Comparison of ENCODE assay signal across 17 cellular contexts in genomic region chr1:233282582-233282886, GRCh38. TPM values are rescaled to one million over a fixed set of nuclear protein-coding genes. Genes with fewer than 3 reads are reported as not detected.
A peak's percentile ranks its signal among the peaks of the same experiment; 100 is the strongest.
DNase-seq lines count a peak whose midpoint lies in the region; ATAC-seq and TF ChIP-seq lines count a peak whose summit lies in the region.
"Had no signal": no experiment of that assay in that cellular context is flagged by ENCODE, and none has a peak within 500 bp of the region (broad histone marks: within the 10 kb centered on the region; RNA-seq: fewer than 3 reads in every experiment).

No MANE protein-coding gene starts in this region.

- peaks cover 0 to 18% (median 0%) of the 10 kb centered on the region in 9 donors for H3K4me1 ChIP-seq in heart right ventricle
- H3K4me1 ChIP-seq: Caco-2 had no signal

- no peak for DNase-seq in activated T-cell treated with anti-CD3 and anti-CD28 coated beads, Interleukin-2, amount 50 U/mL, for 72 hours
- no peak for DNase-seq in activated T-cell treated with anti-CD3 and anti-CD28 coated beads, Interleukin-2, amount 50 U/mL, for 1 hour
- no peak for DNase-seq in activated naive CD8-positive, alpha-beta T cell treated with anti-CD3 and anti-CD28 coated beads, Interleukin-2, amount 50 U/mL, for 24 hours
- DNase-seq in stimulated activated naive CD8-positive, alpha-beta T cell treated with anti-CD3 and anti-CD28 coated beads, Interleukin-15, amount 100 ng/mL, for 72 hours: no peak
- DNase-seq in stimulated activated CD4-positive, alpha-beta T cell treated with anti-CD3 and anti-CD28 coated beads, Interleukin-1b, Interleukin-23, amount 100 ng/mL, for 48 hours: no peak
- DNase-seq in heart right ventricle (no peak), LoVo (ENCODE audit: low spot score) (no peak)
- DNase-seq: Caco-2; H7; NCI-H187 treated with DMSO at 0.1 percent for 48 hours; stimulated activated naive B cell treated with anti-CD40 and anti-IgM and Interleukin-4, amounts not matched to agents 10 μg/mL and 1 μg/mL and 100 μg/mL, for 72 hours; SW 1271; trophoblast cell had no signal

- peaks cover 0 to 3% of the 10 kb centered on the region in 2 donors for H3K36me3 Mint-ChIP-seq in activated T-cell treated with anti-CD3 and anti-CD28 coated beads, Interleukin-2, amount 50 U/mL, for 72 hours (ENCODE audit: insufficient read depth in 2 of 2)
- peaks cover 11% of the 10 kb centered on the region for H3K36me3 Mint-ChIP-seq in activated naive CD8-positive, alpha-beta T cell treated with anti-CD3 and anti-CD28 coated beads, Interleukin-2, amount 50 U/mL, for 24 hours (ENCODE audit: low read depth)

- no peaks in the 10 kb centered on the region for H3K27me3 Mint-ChIP-seq in activated T-cell treated with anti-CD3 and anti-CD28 coated beads, Interleukin-2, amount 50 U/mL, for 72 hours (ENCODE audit: low read depth)
- H3K27me3 Mint-ChIP-seq in activated naive CD8-positive, alpha-beta T cell treated with anti-CD3 and anti-CD28 coated beads, Interleukin-2, amount 50 U/mL, for 24 hours: no peaks in the 10 kb centered on the region
- H3K27me3 Mint-ChIP-seq in stimulated activated naive CD8-positive, alpha-beta T cell treated with anti-CD3 and anti-CD28 coated beads, Interleukin-15, amount 100 ng/mL, for 72 hours: no peaks in the 10 kb centered on the region
- H3K27me3 Mint-ChIP-seq: stimulated activated naive B cell treated with anti-CD40 and anti-IgM and Interleukin-4, amounts not matched to agents 10 μg/mL and 1 μg/mL and 100 μg/mL, for 72 hours had no signal

- 0 out of 2 replicates have a peak, but pooled peaks cover 3% of the 10 kb centered on the region for H3K36me3 ChIP-seq in KOPT-K1 (ENCODE audit: insufficient read depth, low read length)
- H3K36me3 ChIP-seq in heart right ventricle: no peaks in the 10 kb centered on the region

- TF ChIP-seq CTCF in heart right ventricle (IDR thresholded peaks at IDR 0.05): no peak

- WGBS in heart right ventricle, 2 donors: 79 to 88% methylated on average over 3 of the region's 3 CpGs

- peak overlapping the region; percentile 79 for H3K27ac Mint-ChIP-seq in activated T-cell treated with anti-CD3 and anti-CD28 coated beads, Interleukin-2, amount 50 U/mL, for 72 hours
- peak overlapping the region; percentile 60 for H3K27ac Mint-ChIP-seq in activated naive CD8-positive, alpha-beta T cell treated with anti-CD3 and anti-CD28 coated beads, Interleukin-2, amount 50 U/mL, for 24 hours
- H3K27ac Mint-ChIP-seq in stimulated activated naive CD8-positive, alpha-beta T cell treated with anti-CD3 and anti-CD28 coated beads, Interleukin-15, amount 100 ng/mL, for 72 hours: peak overlapping the region in 1 of 2 donors; percentile 72

- H3K4me3 Mint-ChIP-seq in activated T-cell treated with anti-CD3 and anti-CD28 coated beads, Interleukin-2, amount 50 U/mL, for 72 hours: peak overlapping the region; percentile 64 to 75
- peak overlapping the region; percentile 28 for H3K4me3 Mint-ChIP-seq in activated naive CD8-positive, alpha-beta T cell treated with anti-CD3 and anti-CD28 coated beads, Interleukin-2, amount 50 U/mL, for 24 hours
- H3K4me3 Mint-ChIP-seq in stimulated activated naive CD8-positive, alpha-beta T cell treated with anti-CD3 and anti-CD28 coated beads, Interleukin-15, amount 100 ng/mL, for 72 hours: peak overlapping the region; percentile 51 to 60
- H3K4me3 Mint-ChIP-seq: stimulated activated naive B cell treated with anti-CD40 and anti-IgM and Interleukin-4, amounts not matched to agents 10 μg/mL and 1 μg/mL and 100 μg/mL, for 72 hours had no signal

- peaks cover 40% of the 10 kb centered on the region for H3K4me1 Mint-ChIP-seq in activated T-cell treated with anti-CD3 and anti-CD28 coated beads, Interleukin-2, amount 50 U/mL, for 72 hours (ENCODE audit: low read depth)
- peaks cover 42% of the 10 kb centered on the region for H3K4me1 Mint-ChIP-seq in activated naive CD8-positive, alpha-beta T cell treated with anti-CD3 and anti-CD28 coated beads, Interleukin-2, amount 50 U/mL, for 24 hours
- peaks cover 24% of the 10 kb centered on the region for H3K4me1 Mint-ChIP-seq in stimulated activated naive CD8-positive, alpha-beta T cell treated with anti-CD3 and anti-CD28 coated beads, Interleukin-15, amount 100 ng/mL, for 72 hours

- intact Hi-C loops in heart right ventricle (cut with DNase I): no loop called here

- no peaks in the 10 kb centered on the region for H3K27me3 ChIP-seq in heart right ventricle

- ATAC-seq in activated T-cell treated with anti-CD3 and anti-CD28 coated beads, Interleukin-2, amount 50 U/mL, for 72 hours (replicated peaks in 1 of 2): peak; percentile 39 to 41
- ATAC-seq in activated naive CD8-positive, alpha-beta T cell treated with anti-CD3 and anti-CD28 coated beads, Interleukin-2, amount 50 U/mL, for 24 hours: no peak
- ATAC-seq in stimulated activated naive CD8-positive, alpha-beta T cell treated with anti-CD3 and anti-CD28 coated beads, Interleukin-15, amount 100 ng/mL, for 72 hours: peak; percentile 57
- ATAC-seq in heart right ventricle: no peak
- ATAC-seq: left lobe of liver had no signal

- H3K27ac ChIP-seq in KOPT-K1 (ENCODE audit: low read depth, low read length, poor library complexity, severe bottlenecking) (peak overlapping the region; percentile 53), heart right ventricle (no peak overlapping the region)
- H3K27ac ChIP-seq: RWPE1, VCaP had no signal

- H3K9me3 Mint-ChIP-seq in activated T-cell treated with anti-CD3 and anti-CD28 coated beads, Interleukin-2, amount 50 U/mL, for 72 hours: peaks cover 0 to 1% of the 10 kb centered on the region in 2 donors
- no peaks in the 10 kb centered on the region for H3K9me3 Mint-ChIP-seq in activated naive CD8-positive, alpha-beta T cell treated with anti-CD3 and anti-CD28 coated beads, Interleukin-2, amount 50 U/mL, for 24 hours
- no peaks in the 10 kb centered on the region for H3K9me3 Mint-ChIP-seq in stimulated activated naive CD8-positive, alpha-beta T cell treated with anti-CD3 and anti-CD28 coated beads, Interleukin-15, amount 100 ng/mL, for 72 hours
- H3K9me3 Mint-ChIP-seq: stimulated activated naive B cell treated with anti-CD40 and anti-IgM and Interleukin-4, amounts not matched to agents 10 μg/mL and 1 μg/mL and 100 μg/mL, for 72 hours had no signal

- H3K4me3 ChIP-seq in heart right ventricle: no peak overlapping the region

- H3K9me3 ChIP-seq in KOPT-K1 (ENCODE audit: insufficient read depth, low read length, poor library complexity, severe bottlenecking): no peaks in the 10 kb centered on the region
- no peaks in the 10 kb centered on the region for H3K9me3 ChIP-seq in heart right ventricle
- H3K9me3 ChIP-seq: Caco-2 had no signal

RNA-seq across cellular contexts. Expression of gene PCNX2, which starts 13.0 kb away (rescaled TPM):
- 10 to 100 TPM; 26.2 to 28.6 TPM for total RNA-seq in activated T-cell treated with anti-CD3 and anti-CD28 coated beads, Interleukin-2, amount 50 U/mL, for 72 hours
- 1 to 10 TPM in 8 of 10 donors, under 1 TPM in 2; 0.77 to 3.1 (median 1.6) TPM for total RNA-seq in heart right ventricle
- under 1 TPM; 0.29 to 0.37 TPM for polyA plus RNA-seq in heart right ventricle

RNA-seq across cellular contexts. Expression of gene MAP3K21, which starts 45.0 kb away (rescaled TPM):
- 1 to 10 TPM; 1.8 to 2.7 TPM for total RNA-seq in activated T-cell treated with anti-CD3 and anti-CD28 coated beads, Interleukin-2, amount 50 U/mL, for 72 hours
- under 1 TPM; 0.09 to 0.47 (median 0.17) TPM for total RNA-seq in heart right ventricle
- polyA plus RNA-seq in heart right ventricle: under 1 TPM; 0.07 to 0.37 TPM

Comparison
In these comparisons a context has a peak if more than half of its experiments do, and no peak if none do; other contexts are left out.
1. ATAC-seq: peak in activated T-cell treated with anti-CD3 and anti-CD28 coated beads, Interleukin-2, amount 50 U/mL, for 72 hours (2 of 2) and stimulated activated naive CD8-positive, alpha-beta T cell treated with anti-CD3 and anti-CD28 coated beads, Interleukin-15, amount 100 ng/mL, for 72 hours (single experiment); none in activated naive CD8-positive, alpha-beta T cell treated with anti-CD3 and anti-CD28 coated beads, Interleukin-2, amount 50 U/mL, for 24 hours (single experiment) and heart right ventricle (0 of 8).
2. RNA of gene PCNX2, which starts 13.0 kb away (total RNA-seq): 26.2 to 28.6 TPM in activated T-cell treated with anti-CD3 and anti-CD28 coated beads, Interleukin-2, amount 50 U/mL, for 72 hours; 0.77 to 3.1 TPM in heart right ventricle; every median in the first group is over 4 times any median in the second.
3. Peak in every context shown above with its lines, with median percentiles within 50 percentile points of each other: H3K4me3 Mint-ChIP-seq.